1 cellular context compared by ENCODE assay signal in the genomic region with DNA sequence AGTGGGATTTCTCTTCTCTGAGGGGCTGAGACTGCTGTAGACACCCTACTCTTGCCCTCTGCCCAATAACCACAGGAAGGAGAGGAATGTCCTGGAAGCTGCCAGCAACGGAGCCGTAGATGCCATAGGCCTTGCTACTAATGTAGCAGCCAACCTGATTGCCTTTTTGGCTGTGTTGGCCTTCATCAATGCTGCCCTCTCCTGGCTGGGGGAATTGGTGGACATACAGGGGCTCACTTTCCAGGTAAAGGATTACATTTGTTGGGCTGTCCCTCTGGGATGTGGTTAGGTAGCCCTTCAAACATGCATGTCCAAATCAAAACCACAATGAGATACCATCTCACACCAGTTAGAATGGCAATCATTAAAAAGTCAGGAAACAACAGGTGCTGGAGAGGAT.
TF ChIP-seq lines count a peak whose summit lies in the region.

No MANE protein-coding gene starts in this region.

TF ChIP-seq in HepG2, 621 proteins besides CTCF, POLR2A, EP300 and RAD21:
- TF ChIP-seq STAG1 (CRISPR knock-in tag; IDR thresholded peaks at IDR 0.05) (peak; percentile 78), SMC3 (IDR thresholded peaks at IDR 0.05; ENCODE audit: low read length) (peak; percentile 74), AHR (CRISPR knock-in tag; IDR thresholded peaks at IDR 0.05) (no peak), ZNF460 (CRISPR knock-in tag; IDR thresholded peaks at IDR 0.05; ENCODE audit: borderline replicate concordance) (no peak), ZFX (CRISPR knock-in tag; IDR thresholded peaks at IDR 0.05; ENCODE audit: low read depth) (peak; percentile 30; the same call in 1 of the 2 replicates)
- TF ChIP-seq, protein P1, sequence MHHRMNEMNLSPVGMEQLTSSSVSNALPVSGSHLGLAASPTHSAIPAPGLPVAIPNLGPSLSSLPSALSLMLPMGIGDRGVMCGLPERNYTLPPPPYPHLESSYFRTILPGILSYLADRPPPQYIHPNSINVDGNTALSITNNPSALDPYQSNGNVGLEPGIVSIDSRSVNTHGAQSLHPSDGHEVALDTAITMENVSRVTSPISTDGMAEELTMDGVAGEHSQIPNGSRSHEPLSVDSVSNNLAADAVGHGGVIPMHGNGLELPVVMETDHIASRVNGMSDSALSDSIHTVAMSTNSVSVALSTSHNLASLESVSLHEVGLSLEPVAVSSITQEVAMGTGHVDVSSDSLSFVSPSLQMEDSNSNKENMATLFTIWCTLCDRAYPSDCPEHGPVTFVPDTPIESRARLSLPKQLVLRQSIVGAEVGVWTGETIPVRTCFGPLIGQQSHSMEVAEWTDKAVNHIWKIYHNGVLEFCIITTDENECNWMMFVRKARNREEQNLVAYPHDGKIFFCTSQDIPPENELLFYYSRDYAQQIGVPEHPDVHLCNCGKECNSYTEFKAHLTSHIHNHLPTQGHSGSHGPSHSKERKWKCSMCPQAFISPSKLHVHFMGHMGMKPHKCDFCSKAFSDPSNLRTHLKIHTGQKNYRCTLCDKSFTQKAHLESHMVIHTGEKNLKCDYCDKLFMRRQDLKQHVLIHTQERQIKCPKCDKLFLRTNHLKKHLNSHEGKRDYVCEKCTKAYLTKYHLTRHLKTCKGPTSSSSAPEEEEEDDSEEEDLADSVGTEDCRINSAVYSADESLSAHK (CRISPR knock-in tag; IDR thresholded peaks at IDR 0.05; ENCODE audit: borderline replicate concordance): no peak
